27 cellular contexts compared by ENCODE assay signal in the genomic region with DNA sequence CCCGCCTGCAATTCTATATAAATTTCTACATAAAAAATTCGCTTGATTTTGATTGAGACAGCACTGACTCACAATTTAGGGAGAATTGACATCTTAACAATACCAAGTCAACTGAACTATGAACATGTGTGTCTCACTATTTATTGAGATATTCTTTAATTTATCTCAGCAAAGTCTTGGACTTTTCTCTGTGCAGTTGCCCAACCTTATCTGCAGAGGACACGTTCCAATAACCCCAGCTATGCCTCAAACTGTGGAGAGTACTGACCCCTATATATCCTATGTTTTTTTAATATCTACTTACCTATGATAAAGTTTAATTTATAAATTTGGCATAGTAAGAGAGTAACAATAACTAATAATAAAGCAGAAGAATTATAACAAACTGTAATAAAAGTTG.
"Had no signal": no experiment of that assay in that cellular context is flagged by ENCODE, and none has a peak within 500 bp of the region (broad histone marks: within the 10 kb centered on the region; RNA-seq: fewer than 3 reads in every experiment).

No MANE protein-coding gene starts in this region.

- H3K27ac ChIP-seq: stomach, suprapubic skin, testis, thoracic aorta, thyroid gland, tibial artery, tibial nerve, transverse colon, upper lobe of left lung, upper lobe of right lung, uterus, vagina had no signal

- ATAC-seq: stimulated activated effector memory CD8-positive, alpha-beta T cell treated with anti-CD3 and anti-CD28 coated beads, Interleukin-12 subunit alpha, Interleukin-12 subunit beta, amount 100 ng/mL, for 72 hours; stimulated activated memory B cell treated with anti-CD40 and anti-IgM and Interleukin-4, amounts not matched to agents 10 μg/mL and 1 μg/mL and 100 μg/mL, for 72 hours; stimulated activated naive B cell treated with anti-CD40 and anti-IgM and Interleukin-4, amounts not matched to agents 10 μg/mL and 1 μg/mL and 100 μg/mL, for 72 hours; stimulated activated naive CD8-positive, alpha-beta T cell treated with anti-CD3 and anti-CD28 coated beads, Interleukin-15, amount 100 ng/mL, for 72 hours; stimulated activated naive CD8-positive, alpha-beta T cell treated with anti-CD3 and anti-CD28 coated beads, Interleukin-15, Interleukin-2, amounts not matched to agents 100 U/mL and 50 U/mL, for 24 hours; upper lobe of right lung had no signal

- DNase-seq: stimulated activated CD4-positive, alpha-beta T cell treated with anti-CD3 and anti-CD28 coated beads, Interleukin-2, amount 100 ng/mL, for 48 hours; stimulated activated CD4-positive, alpha-beta T cell treated with anti-CD3 and anti-CD28 coated beads, Interleukin-4, amount 100 ng/mL, for 1 hour; stimulated activated CD4-positive, alpha-beta T cell treated with anti-CD3 and anti-CD28 coated beads, Interleukin-4, amount 100 ng/mL, for 24 hours; stimulated activated CD4-positive, alpha-beta T cell treated with anti-CD3 and anti-CD28 coated beads, Interleukin-4, amount 100 ng/mL, for 4 hours; stimulated activated CD8-positive, alpha-beta memory T cell treated with anti-CD3 and anti-CD28 coated beads, Interleukin-4, amount 100 ng/mL, for 48 hours; stimulated activated naive B cell treated with anti-CD40 and anti-IgM and Interleukin-4, amounts not matched to agents 10 μg/mL and 1 μg/mL and 100 μg/mL, for 72 hours; stimulated activated naive CD4-positive, alpha-beta T cell; stimulated activated naive CD4-positive, alpha-beta T cell treated with Interleukin-2 at 50 U/mL for 16 hours; stimulated activated naive CD8-positive, alpha-beta T cell treated with anti-CD3 and anti-CD28 coated beads, Interleukin-15, amount 100 ng/mL, for 72 hours; stimulated activated naive CD8-positive, alpha-beta T cell treated with anti-CD3 and anti-CD28 coated beads, Interleukin-15, Interleukin-2, amounts not matched to agents 100 U/mL and 50 U/mL, for 24 hours; stomach; substantia nigra; testis; thyroid gland; tibial artery; transverse colon; trophoblast cell; upper lobe of left lung; upper lobe of right lung; uterus had no signal

- H3K9me3 ChIP-seq: stomach, suprapubic skin, testis, thoracic aorta, thyroid gland, tibial artery, tibial nerve, transverse colon, upper lobe of left lung, upper lobe of right lung, uterus, vagina had no signal

- H3K4me1 ChIP-seq: stomach, suprapubic skin, thyroid gland, transverse colon, upper lobe of left lung, upper lobe of right lung, uterus, vagina had no signal

- FAIRE-seq: urothelium cell line had no signal

- H3K4me3 ChIP-seq: stomach, suprapubic skin, testis, thoracic aorta, thyroid gland, tibial artery, tibial nerve, transverse colon, upper lobe of left lung, upper lobe of right lung, uterus, vagina had no signal

- H3K27me3 ChIP-seq: stomach, suprapubic skin, testis, thyroid gland, tibial artery, tibial nerve, transverse colon, upper lobe of left lung, upper lobe of right lung, uterus, vagina had no signal

- H3K36me3 ChIP-seq: stomach, suprapubic skin, thoracic aorta, thyroid gland, tibial artery, tibial nerve, transverse colon, upper lobe of left lung, upper lobe of right lung, uterus, vagina had no signal
